ENCODE assay signal across 27 cellular contexts in the genomic region with DNA sequence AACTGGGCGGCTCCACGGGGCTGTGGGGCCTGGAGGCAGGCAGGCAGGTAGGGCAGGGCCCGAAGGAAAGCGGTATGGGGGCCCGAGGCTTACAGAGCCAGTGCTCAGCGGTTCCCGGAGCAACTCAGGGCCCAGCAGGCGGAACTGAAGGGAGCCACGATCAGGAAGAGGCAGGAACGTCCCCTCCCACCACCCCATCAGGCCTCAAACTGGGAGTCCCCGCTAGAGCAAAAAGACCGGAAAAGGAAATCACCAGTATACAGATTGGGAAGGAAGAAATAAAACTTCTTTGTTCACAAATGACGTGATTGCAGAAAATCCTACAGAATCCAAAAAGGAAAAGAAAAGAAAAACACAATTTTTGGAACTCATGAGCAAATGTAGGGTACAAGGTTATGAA. TPM values are rescaled to one million over a fixed set of nuclear protein-coding genes. Genes with fewer than 3 reads are reported as not detected.
"Had no signal": no experiment of that assay in that cellular context is flagged by ENCODE, and none has a peak within 500 bp of the region (broad histone marks: within the 10 kb centered on the region; RNA-seq: fewer than 3 reads in every experiment).

No MANE protein-coding gene starts in this region.

- H3K27me3 ChIP-seq: ovary, right atrium auricular region, testis, vagina had no signal

- FAIRE-seq: frontal cortex had no signal

- H3K4me3 ChIP-seq: heart left ventricle, ovary, right atrium auricular region, sigmoid colon, skin epidermis, testis, tibial nerve, upper lobe of right lung, vagina had no signal

- H3K36me3 Mint-ChIP-seq: naive thymus-derived CD8-positive, alpha-beta T cell; stimulated activated naive B cell treated with anti-CD40 and anti-IgM and Interleukin-4, amounts not matched to agents 10 μg/mL and 1 μg/mL and 100 μg/mL, for 72 hours had no signal

- H3K9me3 ChIP-seq: heart left ventricle, ovary, right atrium auricular region, sigmoid colon, testis, tibial nerve, upper lobe of right lung, vagina had no signal

- H3K9me3 Mint-ChIP-seq: naive thymus-derived CD8-positive, alpha-beta T cell; stimulated activated naive CD8-positive, alpha-beta T cell treated with anti-CD3 and anti-CD28 coated beads, Interleukin-15, amount 100 ng/mL, for 72 hours had no signal

- H3K36me3 ChIP-seq: heart left ventricle, ovary, right atrium auricular region, sigmoid colon, tibial nerve, upper lobe of right lung, vagina had no signal

- ATAC-seq: naive thymus-derived CD8-positive, alpha-beta T cell; stimulated activated naive B cell treated with anti-CD40 and anti-IgM and Interleukin-4, amounts not matched to agents 10 μg/mL and 1 μg/mL and 100 μg/mL, for 72 hours; stimulated activated naive CD8-positive, alpha-beta T cell treated with anti-CD3 and anti-CD28 coated beads, Interleukin-15, amount 100 ng/mL, for 72 hours; upper lobe of right lung had no signal

- H3K4me3 Mint-ChIP-seq: endodermal cell; stimulated activated naive B cell treated with anti-CD40 and anti-IgM and Interleukin-4, amounts not matched to agents 10 μg/mL and 1 μg/mL and 100 μg/mL, for 72 hours; stimulated activated naive CD8-positive, alpha-beta T cell treated with anti-CD3 and anti-CD28 coated beads, Interleukin-15, amount 100 ng/mL, for 72 hours had no signal

- H3K4me1 Mint-ChIP-seq: endodermal cell had no signal

- H3K4me1 ChIP-seq: testis had no signal

- H3K27ac ChIP-seq: ovary, right atrium auricular region, sigmoid colon, testis, tibial nerve, upper lobe of right lung, vagina had no signal

- DNase-seq: endodermal cell; heart left ventricle; hippocampal formation; mammary epithelial cell; naive thymus-derived CD8-positive, alpha-beta T cell; nucleus accumbens; ovary; sigmoid colon; stimulated activated CD4-positive, alpha-beta T cell treated with anti-CD3 and anti-CD28 coated beads, Interleukin-2, amount 100 ng/mL, for 24 hours; stimulated activated CD4-positive, alpha-beta T cell treated with anti-CD3 and anti-CD28 coated beads, Interleukin-4, amount 100 ng/mL, for 4 hours; stimulated activated naive B cell treated with anti-CD40 and anti-IgM and Interleukin-4, amounts not matched to agents 10 μg/mL and 1 μg/mL and 100 μg/mL, for 72 hours; stimulated activated naive CD8-positive, alpha-beta T cell treated with anti-CD3 and anti-CD28 coated beads, Interleukin-15, amount 100 ng/mL, for 72 hours; testis; upper lobe of right lung had no signal

- H3K27ac Mint-ChIP-seq: endodermal cell; stimulated activated naive B cell treated with anti-CD40 and anti-IgM and Interleukin-4, amounts not matched to agents 10 μg/mL and 1 μg/mL and 100 μg/mL, for 72 hours; stimulated activated naive CD8-positive, alpha-beta T cell treated with anti-CD3 and anti-CD28 coated beads, Interleukin-15, amount 100 ng/mL, for 72 hours had no signal

RNA-seq across cellular contexts. Expression of a gene that starts 51.1 kb away (rescaled TPM):
- total RNA-seq: fibroblast of lung; frontal cortex; glomerular endothelial cell; heart left ventricle; liver; mammary epithelial cell; mesenteric fat pad; mononuclear cell; naive thymus-derived CD8-positive, alpha-beta T cell; ovary; posterior vena cava; right atrium auricular region; sigmoid colon; subcutaneous adipose tissue; tibial nerve; upper lobe of right lung; vagina had no signal
- polyA plus RNA-seq: esophagus; fibroblast of lung; heart left ventricle; liver; mammary epithelial cell; naive thymus-derived CD8-positive, alpha-beta T cell; ovary; sigmoid colon had no signal
